Comparison of ENCODE assay signal across 16 cellular contexts in genomic region chr12:112777387-112778025, GRCh38. TPM values are rescaled to one million over a fixed set of nuclear protein-coding genes. Genes with fewer than 3 reads are reported as not detected.
DNase-seq lines count a peak whose midpoint lies in the region; ATAC-seq and TF ChIP-seq lines count a peak whose summit lies in the region.
"Had no signal": no experiment of that assay in that cellular context is flagged by ENCODE, and none has a peak within 500 bp of the region (broad histone marks: within the 10 kb centered on the region; RNA-seq: fewer than 3 reads in every experiment).

No MANE protein-coding gene starts in this region.

- no peak overlapping the region for H2BK20ac ChIP-seq in H9 (ENCODE audit: low read depth, low read length, poor library complexity, severe bottlenecking)

- H3K27me3 Mint-ChIP-seq in H9 (ENCODE audit: low read depth) (peaks cover 6% of the 10 kb centered on the region), endodermal cell (ENCODE audit: insufficient read depth) (peaks cover 3% of the 10 kb centered on the region), glutamatergic neuron (ENCODE audit: unreplicated experiment) (no peaks in the 10 kb centered on the region)
- H3K27me3 Mint-ChIP-seq in activated T-cell treated with anti-CD3 and anti-CD28 coated beads, Interleukin-2, amount 50 U/mL, for 72 hours (ENCODE audit: low read depth) = peaks cover 24% of the 10 kb centered on the region
- H3K27me3 Mint-ChIP-seq in activated naive CD4-positive, alpha-beta T cell treated with anti-CD3 and anti-CD28 coated beads, Interleukin-2, amount 10 ng/mL, durations not matched to agents 7 days and 5 days = peaks cover 4% of the 10 kb centered on the region

- H4K20me1 ChIP-seq in H9 (ENCODE audit: control insufficient read depth, insufficient read depth, insufficient read length) = no peaks in the 10 kb centered on the region

- peak; percentile 59 for DNase-seq in H9
- DNase-seq in NCI-H345 treated with DMSO at 0.1 percent for 48 hours (lab: John Stamatoyannopoulos, UW; ENCODE audit: unreplicated experiment) = peak; percentile 53
- DNase-seq in endodermal cell = peak; percentile 55
- peak; percentile 38 for DNase-seq in islet precursor cell
- DNase-seq in activated T-cell treated with anti-CD3 and anti-CD28 coated beads, Interleukin-2, amount 50 U/mL, for 72 hours = no peak
- DNase-seq in activated naive CD4-positive, alpha-beta T cell treated with anti-CD3 and anti-CD28 coated beads, Interleukin-2, amount 10 ng/mL, durations not matched to agents 7 days and 5 days = no peak
- DNase-seq in glutamatergic neuron = no peak
- no peak for DNase-seq in activated CD4-positive, alpha-beta T cell treated with anti-CD3 and anti-CD28 coated beads, Interleukin-2, amount 50 U/mL, for 48 hours
- DNase-seq: AML-193, DMS53, IMR-90, Kasumi-1, NCI-H446, NCI-H82, SHP77 had no signal

- H3K9me3 Mint-ChIP-seq in H9 (peaks cover 4 to 10% of the 10 kb centered on the region in 2 experiments; a peak in 4 of 5 replicates), endodermal cell (no peaks in the 10 kb centered on the region), glutamatergic neuron (ENCODE audit: unreplicated experiment) (peaks cover 3% of the 10 kb centered on the region)
- H3K9me3 Mint-ChIP-seq in activated T-cell treated with anti-CD3 and anti-CD28 coated beads, Interleukin-2, amount 50 U/mL, for 72 hours = no peaks in the 10 kb centered on the region
- H3K9me3 Mint-ChIP-seq in activated naive CD4-positive, alpha-beta T cell treated with anti-CD3 and anti-CD28 coated beads, Interleukin-2, amount 10 ng/mL, durations not matched to agents 7 days and 5 days = no peaks in the 10 kb centered on the region

- no peak overlapping the region for H2BK15ac ChIP-seq in H9 (ENCODE audit: low read depth, low read length)

- H2BK5ac ChIP-seq in H9 (ENCODE audit: insufficient read length, low read length) = no peak overlapping the region

- H3K36me3 ChIP-seq in endodermal cell (ENCODE audit: control insufficient read depth, insufficient read depth, low read length) = no peaks in the 10 kb centered on the region

- H3K23me2 ChIP-seq in H9 (ENCODE audit: insufficient read length, low read depth, low read length, poor library complexity, severe bottlenecking) = no peaks in the 10 kb centered on the region

- no peaks in the 10 kb centered on the region; the same call in 1 of the 2 replicates for H3K27me3 ChIP-seq in H9 (ENCODE audit: insufficient read depth, low read length)
- no peaks in the 10 kb centered on the region for H3K27me3 ChIP-seq in endodermal cell (ENCODE audit: control insufficient read depth, insufficient read depth, low read length, poor library complexity, severe bottlenecking)

- no peak overlapping the region for H3T11ph ChIP-seq in H9 (ENCODE audit: low read length)

- H3K4me1 Mint-ChIP-seq in H9 (peaks cover 48 to 54% of the 10 kb centered on the region in 2 experiments), endodermal cell (no peaks in the 10 kb centered on the region), glutamatergic neuron (ENCODE audit: low read depth, unreplicated experiment) (peaks cover 11% of the 10 kb centered on the region)
- no peaks in the 10 kb centered on the region for H3K4me1 Mint-ChIP-seq in activated T-cell treated with anti-CD3 and anti-CD28 coated beads, Interleukin-2, amount 50 U/mL, for 72 hours (ENCODE audit: low read depth)
- no peaks in the 10 kb centered on the region for H3K4me1 Mint-ChIP-seq in activated naive CD4-positive, alpha-beta T cell treated with anti-CD3 and anti-CD28 coated beads, Interleukin-2, amount 10 ng/mL, durations not matched to agents 7 days and 5 days

- no peak overlapping the region for H3K18ac ChIP-seq in H9 (ENCODE audit: insufficient read length, low read depth, low read length)

- no peak for TF ChIP-seq CTCF in H9 (conservative IDR thresholded peaks at IDR 0.05)
- TF ChIP-seq CTCF in endodermal cell (conservative IDR thresholded peaks at IDR 0.05) = no peak
- TF ChIP-seq CTCF in glutamatergic neuron (IDR thresholded peaks at IDR 0.05; ENCODE audit: partially characterized antibody, unreplicated experiment) = no peak

- H3K14ac ChIP-seq in H9 (ENCODE audit: insufficient read depth, low read length) = no peak overlapping the region

- no peak overlapping the region for H3K9ac ChIP-seq in H9 (ENCODE audit: extremely low read depth, insufficient read length, low read length)
- no peak overlapping the region for H3K9ac ChIP-seq in endodermal cell (ENCODE audit: extremely low read depth, low read length, poor library complexity, severe bottlenecking)

- H3K9me3 ChIP-seq in H9 (ENCODE audit: control insufficient read depth, low read depth, low read length) (no peaks in the 10 kb centered on the region), endodermal cell (ENCODE audit: control insufficient read depth, low read length) (no peaks in the 10 kb centered on the region)

- no peak overlapping the region for H3K4me3 ChIP-seq in endodermal cell (ENCODE audit: low read length)
- H3K4me3 ChIP-seq: GM12878 had no signal

- H3K4me3 Mint-ChIP-seq in H9 (peak overlapping the region in 1 of 2 experiments; percentile 43; a peak in 1 of 5 replicates), endodermal cell (no peak overlapping the region), glutamatergic neuron (ENCODE audit: unreplicated experiment) (no peak overlapping the region)
- no peak overlapping the region for H3K4me3 Mint-ChIP-seq in activated T-cell treated with anti-CD3 and anti-CD28 coated beads, Interleukin-2, amount 50 U/mL, for 72 hours
- no peak overlapping the region for H3K4me3 Mint-ChIP-seq in activated naive CD4-positive, alpha-beta T cell treated with anti-CD3 and anti-CD28 coated beads, Interleukin-2, amount 10 ng/mL, durations not matched to agents 7 days and 5 days

- H2AFZ ChIP-seq in H9 (ENCODE audit: low read length) = no peak overlapping the region

- H3K79me1 ChIP-seq in H9 (ENCODE audit: insufficient read depth, low read depth, low read length, poor library complexity, severe bottlenecking) = no peaks in the 10 kb centered on the region

- H3K4me2 ChIP-seq in H9 (ENCODE audit: insufficient read depth, insufficient read length, low read length) = peak overlapping the region; percentile 27

- no CpG with 5 or more reads among the region's 4 CpGs for WGBS in H9 (ENCODE audit: extremely low coverage, insufficient read length, low lambda C conversion rate)
- 22 to 50% methylated on average over 4 of the region's 4 CpGs for WGBS in endodermal cell (ENCODE audit: insufficient coverage in 1 of 2, insufficient read length in 1 of 2), 2 experiments

- CTCF ChIA-PET in activated naive CD4-positive, alpha-beta T cell treated with anti-CD3 and anti-CD28 coated beads, Interleukin-2, amount 10 ng/mL, durations not matched to agents 7 days and 5 days (lab: Charles Lee) = no interaction called here

- no peak for ATAC-seq in activated T-cell treated with anti-CD3 and anti-CD28 coated beads, Interleukin-2, amount 50 U/mL, for 72 hours (replicated peaks in 1 of 2)
- ATAC-seq: GM12878 had no signal

- H3K79me2 ChIP-seq in H9 (ENCODE audit: insufficient read depth, low read length) = no peaks in the 10 kb centered on the region

- no peak overlapping the region for H4K8ac ChIP-seq in H9 (replicated peaks; ENCODE audit: insufficient read length, low read depth, low read length)

- H3K27ac Mint-ChIP-seq in H9 = peak overlapping the region in 2 of 3 experiments; percentile 52 to 98; a peak in 4 of 7 replicates
- no peak overlapping the region for H3K27ac Mint-ChIP-seq in endodermal cell
- no peak overlapping the region for H3K27ac Mint-ChIP-seq in activated T-cell treated with anti-CD3 and anti-CD28 coated beads, Interleukin-2, amount 50 U/mL, for 72 hours
- no peak overlapping the region for H3K27ac Mint-ChIP-seq in activated naive CD4-positive, alpha-beta T cell treated with anti-CD3 and anti-CD28 coated beads, Interleukin-2, amount 10 ng/mL, durations not matched to agents 7 days and 5 days
- no peak overlapping the region for H3K27ac Mint-ChIP-seq in glutamatergic neuron (ENCODE audit: unreplicated experiment)

- no peak overlapping the region for H3K4ac ChIP-seq in H9 (ENCODE audit: low read depth, low read length)

- no peak overlapping the region for H3K23ac ChIP-seq in H9 (ENCODE audit: insufficient read length, low read depth, low read length)

- H2AK5ac ChIP-seq in H9 (ENCODE audit: insufficient read length, low read length) = no peak overlapping the region

- H3K4me1 ChIP-seq in H9 (ENCODE audit: insufficient read depth, low read length) = peaks cover 9% of the 10 kb centered on the region; the same call in 1 of the 2 replicates
- no peaks in the 10 kb centered on the region for H3K4me1 ChIP-seq in endodermal cell (ENCODE audit: control insufficient read depth, insufficient read depth, low read length)

- no peak overlapping the region for H2BK120ac ChIP-seq in H9 (ENCODE audit: low read depth, low read length, poor library complexity, severe bottlenecking)

- H4K91ac ChIP-seq in H9 (ENCODE audit: insufficient read length, low read depth, low read length) = no peak overlapping the region

- H3K27ac ChIP-seq in H9 (ENCODE audit: insufficient read length, low read depth, low read length) = peak overlapping the region; percentile 10
- H3K27ac ChIP-seq in endodermal cell (ENCODE audit: low read depth, low read length) = peak overlapping the region; percentile 10

- H3K56ac ChIP-seq in H9 (ENCODE audit: insufficient read length, low read depth, low read length) = no peak overlapping the region

- H2BK12ac ChIP-seq in H9 (ENCODE audit: insufficient read length, low read depth, low read length) = no peak overlapping the region

- peaks cover 0 to 8% (median 0%) of the 10 kb centered on the region in 3 experiments; a peak in 2 of 7 replicates for H3K36me3 Mint-ChIP-seq in H9 (ENCODE audit: insufficient read depth in 1 of 3, low read depth in 3 of 3)
- H3K36me3 Mint-ChIP-seq in endodermal cell (ENCODE audit: low read depth) = no peaks in the 10 kb centered on the region
- H3K36me3 Mint-ChIP-seq in activated T-cell treated with anti-CD3 and anti-CD28 coated beads, Interleukin-2, amount 50 U/mL, for 72 hours (ENCODE audit: insufficient read depth in 2 of 2) = no peaks in the 10 kb centered on the region
- no peaks in the 10 kb centered on the region for H3K36me3 Mint-ChIP-seq in activated naive CD4-positive, alpha-beta T cell treated with anti-CD3 and anti-CD28 coated beads, Interleukin-2, amount 10 ng/mL, durations not matched to agents 7 days and 5 days
- H3K36me3 Mint-ChIP-seq in glutamatergic neuron (ENCODE audit: unreplicated experiment) = peaks cover 8% of the 10 kb centered on the region

- H4K5ac ChIP-seq in H9 (ENCODE audit: insufficient read length, low read depth, low read length) = no peak overlapping the region

RNA-seq across cellular contexts. Expression of gene RPH3A, which starts 14.0 kb away (rescaled TPM):
- total RNA-seq in H9 (2021) (not detected in 2 replicates), endodermal cell (not detected), glutamatergic neuron (ENCODE audit: unreplicated experiment) (not detected)
- polyA plus RNA-seq in endodermal cell (2013, experiment 1 of 2) = 0.21 TPM
- 0.83 TPM for polyA plus RNA-seq in endodermal cell (2013, experiment 2 of 2)
- not detected for total RNA-seq in activated T-cell treated with anti-CD3 and anti-CD28 coated beads, Interleukin-2, amount 50 U/mL, for 72 hours
- total RNA-seq: GM12878, IMR-90 had no signal
- polyA plus RNA-seq: GM12878, IMR-90 had no signal

Comparison
In these comparisons a context has a peak if more than half of its experiments do, and no peak if none do; other contexts are left out.
1. DNase-seq: peak in H9 (single experiment), NCI-H345 treated with DMSO at 0.1 percent for 48 hours (single experiment), endodermal cell (single experiment) and islet precursor cell (single experiment); none in activated T-cell treated with anti-CD3 and anti-CD28 coated beads, Interleukin-2, amount 50 U/mL, for 72 hours (0 of 2), activated naive CD4-positive, alpha-beta T cell treated with anti-CD3 and anti-CD28 coated beads, Interleukin-2, amount 10 ng/mL, durations not matched to agents 7 days and 5 days (single experiment), glutamatergic neuron (single experiment) and activated CD4-positive, alpha-beta T cell treated with anti-CD3 and anti-CD28 coated beads, Interleukin-2, amount 50 U/mL, for 48 hours (0 of 2).
2. H3K27ac Mint-ChIP-seq: peak in H9 (2 of 3); none in endodermal cell (single experiment), activated T-cell treated with anti-CD3 and anti-CD28 coated beads, Interleukin-2, amount 50 U/mL, for 72 hours (single experiment), activated naive CD4-positive, alpha-beta T cell treated with anti-CD3 and anti-CD28 coated beads, Interleukin-2, amount 10 ng/mL, durations not matched to agents 7 days and 5 days (single experiment) and glutamatergic neuron (single experiment).